Comparison of ENCODE assay signal across 9 cellular contexts in genomic region chr5:77630246-77631165, GRCh38. TPM values are rescaled to one million over a fixed set of nuclear protein-coding genes. Genes with fewer than 3 reads are reported as not detected.
DNase-seq lines count a peak whose midpoint lies in the region; ATAC-seq and TF ChIP-seq lines count a peak whose summit lies in the region.
"Had no signal": no experiment of that assay in that cellular context is flagged by ENCODE, and none has a peak within 500 bp of the region (broad histone marks: within the 10 kb centered on the region; RNA-seq: fewer than 3 reads in every experiment).

No MANE protein-coding gene starts in this region.

- no peaks in the 10 kb centered on the region for H3K79me2 ChIP-seq in DOHH2 (ENCODE audit: control insufficient read depth, low read length)

- no peaks in the 10 kb centered on the region for H3F3A ChIP-seq in DOHH2 (ENCODE audit: control insufficient read depth, insufficient read depth)

- peaks cover 1% of the 10 kb centered on the region for H3K36me3 Mint-ChIP-seq in activated naive CD8-positive, alpha-beta T cell treated with anti-CD3 and anti-CD28 coated beads, Interleukin-2, amount 10 ng/mL, durations not matched to agents 7 days and 5 days
- H3K36me3 Mint-ChIP-seq in immature natural killer cell = peaks cover 3 to 10% (median 5%) of the 10 kb centered on the region in 3 donors

- peak; percentile 18 for TF ChIP-seq CTCF in DOHH2 (IDR thresholded peaks at IDR 0.05; ENCODE audit: low read depth, low read length, poor library complexity, severe bottlenecking)

- H3K27me3 Mint-ChIP-seq in activated naive CD8-positive, alpha-beta T cell treated with anti-CD3 and anti-CD28 coated beads, Interleukin-2, amount 10 ng/mL, durations not matched to agents 7 days and 5 days = peaks cover 83% of the 10 kb centered on the region
- H3K27me3 Mint-ChIP-seq in immature natural killer cell (ENCODE audit: low read depth in 3 of 3) = peaks cover 42 to 65% (median 56%) of the 10 kb centered on the region in 3 donors

- H3K9me2 ChIP-seq in DOHH2 (replicated peaks; ENCODE audit: control insufficient read depth, low read length) = no peaks in the 10 kb centered on the region

- no peak overlapping the region for H3K27ac Mint-ChIP-seq in activated naive CD8-positive, alpha-beta T cell treated with anti-CD3 and anti-CD28 coated beads, Interleukin-2, amount 10 ng/mL, durations not matched to agents 7 days and 5 days
- no peak overlapping the region for H3K27ac Mint-ChIP-seq in immature natural killer cell

- DNase-seq in NOMO-1 (lab: John Stamatoyannopoulos, UW; ENCODE audit: unreplicated experiment in 2 of 2) (peak; percentile 87 to 90), immature natural killer cell (peak in 1 of 3 donors; percentile 14), NCI-H446 treated with DMSO at 0.1 percent for 48 hours (lab: John Stamatoyannopoulos, UW) (no peak)
- peak; percentile 66 for DNase-seq in activated naive CD8-positive, alpha-beta T cell treated with anti-CD3 and anti-CD28 coated beads, Interleukin-2, amount 10 ng/mL, durations not matched to agents 7 days and 5 days
- DNase-seq in stimulated activated CD4-positive, alpha-beta T cell treated with anti-CD3 and anti-CD28 coated beads, Interleukin-4, amount 100 ng/mL, for 24 hours = peak; percentile 36

- peak; percentile 91 for ATAC-seq in GM19395 (IDR thresholded peaks at IDR 0.05; ENCODE audit: unreplicated experiment)
- peak; percentile 93 for ATAC-seq in HG03432 (IDR thresholded peaks at IDR 0.05; ENCODE audit: unreplicated experiment)
- peak; percentile 91 for ATAC-seq in activated naive CD8-positive, alpha-beta T cell treated with anti-CD3 and anti-CD28 coated beads, Interleukin-2, amount 10 ng/mL, durations not matched to agents 7 days and 5 days (ENCODE audit: low read depth)

- no peaks in the 10 kb centered on the region for H4K20me1 ChIP-seq in DOHH2 (ENCODE audit: control insufficient read depth, insufficient read depth, low read depth, low read length)

- peaks cover 9% of the 10 kb centered on the region; the same call in 1 of the 2 replicates for H3K4me1 ChIP-seq in DOHH2 (ENCODE audit: control insufficient read depth, low read length)

- no peaks in the 10 kb centered on the region for H3K36me3 ChIP-seq in DOHH2 (ENCODE audit: control insufficient read depth, low read length)

- H3K4me2 ChIP-seq in DOHH2 (ENCODE audit: low read length) = peak overlapping the region; percentile 64

- no peak overlapping the region for H3K27ac ChIP-seq in DOHH2 (ENCODE audit: low read depth, low read length)

- peaks cover 5% of the 10 kb centered on the region for H3K9me3 Mint-ChIP-seq in activated naive CD8-positive, alpha-beta T cell treated with anti-CD3 and anti-CD28 coated beads, Interleukin-2, amount 10 ng/mL, durations not matched to agents 7 days and 5 days
- H3K9me3 Mint-ChIP-seq in immature natural killer cell = peaks cover 2 to 42% (median 8%) of the 10 kb centered on the region in 6 donors

- H3K4me1 Mint-ChIP-seq in activated naive CD8-positive, alpha-beta T cell treated with anti-CD3 and anti-CD28 coated beads, Interleukin-2, amount 10 ng/mL, durations not matched to agents 7 days and 5 days = peaks cover 14% of the 10 kb centered on the region
- H3K4me1 Mint-ChIP-seq in immature natural killer cell = peaks cover 20 to 35% of the 10 kb centered on the region in 2 donors

- POLR2A ChIA-PET in activated naive CD8-positive, alpha-beta T cell treated with anti-CD3 and anti-CD28 coated beads, Interleukin-2, amount 10 ng/mL, durations not matched to agents 7 days and 5 days (lab: Charles Lee) = no interaction called here

- peaks cover 44% of the 10 kb centered on the region for H3K27me3 ChIP-seq in DOHH2 (ENCODE audit: control insufficient read depth, low read length)

- no peaks in the 10 kb centered on the region for H3K9me3 ChIP-seq in DOHH2 (ENCODE audit: control insufficient read depth, insufficient read depth, low read length)

- H3K4me3 Mint-ChIP-seq in activated naive CD8-positive, alpha-beta T cell treated with anti-CD3 and anti-CD28 coated beads, Interleukin-2, amount 10 ng/mL, durations not matched to agents 7 days and 5 days = peak overlapping the region; percentile 84
- peak overlapping the region; percentile 64 to 87 (median 75) for H3K4me3 Mint-ChIP-seq in immature natural killer cell

- peak overlapping the region; percentile 66 for H3K4me3 ChIP-seq in DOHH2 (ENCODE audit: low read length)

RNA-seq across cellular contexts. Expression of gene OTP, which starts 8.0 kb away (rescaled TPM):
- total RNA-seq in activated naive CD8-positive, alpha-beta T cell treated with anti-CD3 and anti-CD28 coated beads, Interleukin-2, amount 10 ng/mL, durations not matched to agents 7 days and 5 days = not detected
- not detected for polyA plus RNA-seq in immature natural killer cell
- total RNA-seq: frontal cortex had no signal
